ENCODE assay signal across 8 cellular contexts in the genomic region with DNA sequence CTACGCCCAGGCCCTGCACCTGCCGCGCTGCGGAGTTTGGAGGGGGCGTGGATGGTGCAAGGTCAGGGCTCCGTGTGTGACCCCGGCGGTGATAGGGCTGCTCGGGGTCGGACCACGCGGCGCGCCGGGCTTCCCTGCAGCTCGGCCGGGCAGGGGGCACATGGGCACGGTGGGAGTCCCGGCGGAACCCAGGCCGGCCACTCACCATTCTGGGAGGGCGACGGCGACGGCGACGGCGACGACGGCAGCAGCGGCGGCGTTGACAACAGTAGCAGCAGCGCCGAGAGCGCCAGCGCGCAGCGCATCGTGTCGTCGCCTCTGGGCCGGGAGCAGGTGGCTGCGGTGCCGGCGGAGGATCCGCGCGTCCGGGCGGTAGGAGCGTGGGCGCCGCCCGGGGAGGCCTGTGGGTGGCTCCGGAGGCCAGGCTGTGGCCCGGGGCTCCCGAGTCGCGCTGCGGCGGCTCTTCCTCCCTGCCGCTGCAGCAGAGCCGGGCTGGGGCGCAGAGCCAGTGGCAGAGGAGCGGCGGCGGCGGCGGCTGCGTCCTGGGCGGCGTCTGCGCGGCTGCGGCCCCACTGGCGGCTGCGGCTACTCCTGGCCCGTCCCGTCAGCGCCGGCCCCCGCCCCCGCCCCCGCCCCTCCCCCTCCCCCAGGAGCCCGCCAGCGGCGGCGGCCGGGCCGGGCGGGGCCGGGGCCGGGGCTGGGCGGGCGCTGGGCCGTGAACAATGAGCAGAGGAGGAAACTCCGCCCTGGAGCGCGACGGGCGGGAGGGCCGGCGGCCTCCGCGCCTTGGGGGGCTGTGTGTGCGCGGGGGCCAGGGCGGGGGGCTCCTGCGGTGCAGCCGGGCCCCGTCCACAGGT. TPM values are rescaled to one million over a fixed set of nuclear protein-coding genes. Genes with fewer than 3 reads are reported as not detected.
DNase-seq lines count a peak whose midpoint lies in the region; ATAC-seq and TF ChIP-seq lines count a peak whose summit lies in the region.

PODXL (minus strand) TSS at position 574 of the 857 bp plus-strand sequence; CDS start at position 305, 269 bp downstream.

- H3K27me3 ChIP-seq in osteoblast (ENCODE audit: insufficient read depth, low read length) (peaks cover 12% of the 10 kb centered on the region), upper lobe of left lung (peaks cover 0 to 6% (median 2%) of the 10 kb centered on the region in 4 donors)

- H3K9me3 ChIP-seq in osteoblast (ENCODE audit: low read depth, low read length) (no peaks in the 10 kb centered on the region), upper lobe of left lung (no peaks in the 10 kb centered on the region)

- DNase-seq in DMS53 treated with DMSO at 0.1 percent for 48 hours (lab: John Stamatoyannopoulos, UW; ENCODE audit: unreplicated experiment) (peak; percentile 72), SK-MEL-5 (ENCODE audit: low read depth, low spot score) (peak; percentile 54), Right ventricle myocardium inferior (ENCODE audit: missing footprints) (peak; percentile 91), osteoblast (ENCODE audit: insufficient read length, low spot score, missing footprints) (peak; percentile 96), upper lobe of left lung (peak; percentile 75 to 95)
- DNase-seq in activated naive CD4-positive, alpha-beta T cell treated with anti-CD3 and anti-CD28 coated beads, Interleukin-2, amount 50 U/mL, for 72 hours (ENCODE audit: low spot score in 2 of 2), result peak in 1 of 2 donors; percentile 62

- 0 to 1% methylated on average over 24 to 41 of the region's 112 CpGs for WGBS in upper lobe of left lung, 2 donors

- peaks cover 35% of the 10 kb centered on the region for H3K79me2 ChIP-seq in osteoblast (ENCODE audit: insufficient read depth, low read length)

- peak in 3 of 4 donors; percentile 49 to 74 (median 55) for TF ChIP-seq POLR2A in upper lobe of left lung (IDR thresholded peaks at IDR 0.05)

- no peaks in the 10 kb centered on the region for H3K9me3 Mint-ChIP-seq in activated naive CD4-positive, alpha-beta T cell treated with anti-CD3 and anti-CD28 coated beads, Interleukin-2, amount 50 U/mL, for 72 hours

- peak within 1 kb of the TSS; percentile 88 for H3K4me2 ChIP-seq in osteoblast (ENCODE audit: insufficient read depth, low read length)

- H4K20me1 ChIP-seq in osteoblast (ENCODE audit: insufficient read depth, low read length), result no peaks in the 10 kb centered on the region

- peak within 1 kb of the TSS; percentile 6 for H2AFZ ChIP-seq in osteoblast (ENCODE audit: low read length)

- H3K36me3 ChIP-seq in osteoblast (ENCODE audit: insufficient read depth, low read length), result no peaks in the 10 kb centered on the region
- H3K36me3 ChIP-seq in upper lobe of left lung, result no peaks in the 10 kb centered on the region

- peaks cover 14% of the 10 kb centered on the region for H3K4me1 ChIP-seq in osteoblast (ENCODE audit: insufficient read depth, low read length)
- peaks cover 16 to 46% (median 28%) of the 10 kb centered on the region in 4 donors for H3K4me1 ChIP-seq in upper lobe of left lung

- no peak for TF ChIP-seq RAD21 in Ishikawa (IDR thresholded peaks at IDR 0.05; ENCODE audit: low read depth)

- TF ChIP-seq CTCF in osteoblast (IDR thresholded peaks at IDR 0.05; ENCODE audit: extremely low read depth, low read depth, low read length) (no peak), upper lobe of left lung (IDR thresholded peaks at IDR 0.05) (peak in 1 of 6 experiments; percentile 11)

- intact Hi-C loops in Right ventricle myocardium inferior (cut with DNase I), result loop anchor here (2.0 to 5.0 kb wide), 2 partner anchors 43 to 71 kb away; no protein-coding TSS in a partner anchor

- no peaks in the 10 kb centered on the region for H3K36me3 Mint-ChIP-seq in activated naive CD4-positive, alpha-beta T cell treated with anti-CD3 and anti-CD28 coated beads, Interleukin-2, amount 50 U/mL, for 72 hours

- TF ChIP-seq EP300 in Ishikawa (IDR thresholded peaks at IDR 0.05; ENCODE audit: borderline replicate concordance), result 0 out of 2 replicates have a peak, but pooled peaks have one; percentile 31
- no peak for TF ChIP-seq EP300 in upper lobe of left lung (IDR thresholded peaks at IDR 0.05)

- peak; percentile 71 for ATAC-seq in GM21576 (IDR thresholded peaks at IDR 0.05; ENCODE audit: unreplicated experiment)
- peak; percentile 86 to 88 for ATAC-seq in activated naive CD4-positive, alpha-beta T cell treated with anti-CD3 and anti-CD28 coated beads, Interleukin-2, amount 50 U/mL, for 72 hours
- ATAC-seq in Right ventricle myocardium inferior, result peak; percentile 89
- ATAC-seq in upper lobe of left lung (ENCODE audit: low FRiP score in 2 of 2), result peak; percentile 75 to 90

- no peak within 1 kb of the TSS for H3K27ac ChIP-seq in osteoblast (ENCODE audit: low read depth, low read length)
- H3K27ac ChIP-seq in upper lobe of left lung, result peak within 1 kb of the TSS; percentile 77 to 92 (median 81)

- in situ Hi-C loops in SK-MEL-5 (cut with HindIII; ENCODE audit: low pct_unique_long_range_greater_than_20kb, low sequenced_read_pairs), result no loop called here

- no peak within 1 kb of the TSS for H3K27ac Mint-ChIP-seq in activated naive CD4-positive, alpha-beta T cell treated with anti-CD3 and anti-CD28 coated beads, Interleukin-2, amount 50 U/mL, for 72 hours

- H3K4me3 ChIP-seq in osteoblast (ENCODE audit: insufficient read depth, low read length), result peak within 1 kb of the TSS; percentile 72
- H3K4me3 ChIP-seq in upper lobe of left lung, result peak within 1 kb of the TSS; percentile 59 to 78 (median 72)

TF ChIP-seq in Ishikawa, 13 proteins besides CTCF, POLR2A, EP300 and RAD21:
- TF ChIP-seq TAF1 (IDR thresholded peaks at IDR 0.05; ENCODE audit: low read depth) (peak; percentile 40; the same call in 1 of the 2 replicates), FOXM1 (IDR thresholded peaks at IDR 0.05; ENCODE audit: borderline replicate concordance, low read depth) (no peak), TEAD4 (IDR thresholded peaks at IDR 0.05) (no peak), CEBPB (IDR thresholded peaks at IDR 0.05) (no peak), MAX (IDR thresholded peaks at IDR 0.05) (peak; percentile 80), EGR1 (IDR thresholded peaks at IDR 0.05) (peak; percentile 57), USF1 (IDR thresholded peaks at IDR 0.05) (no peak), TCF12 (IDR thresholded peaks at IDR 0.05; ENCODE audit: low read depth) (0 out of 2 replicates have a peak, but pooled peaks have one; percentile 35)

RNA-seq across cellular contexts. Expression of gene PODXL, which starts in this region (rescaled TPM):
- total RNA-seq in SK-MEL-5 (2014; rRNA removed; shearing (Covaris generic)), result 2.8 and 4.6 TPM in 2 replicates
- 12.7 and 14.4 TPM in 2 replicates for polyA plus RNA-seq in SK-MEL-5 (2015; cell fraction: cytosol; rRNA removed)
- polyA plus RNA-seq in SK-MEL-5 (2015; cell fraction: nucleus; rRNA removed), result 6.8 and 9.9 TPM in 2 replicates
- 1 to 10 TPM in 1 of 2 donors, under 1 TPM in 1; 0.18 to 1.3 TPM for total RNA-seq in activated naive CD4-positive, alpha-beta T cell treated with anti-CD3 and anti-CD28 coated beads, Interleukin-2, amount 50 U/mL, for 72 hours
- 59.0 TPM for total RNA-seq in Right ventricle myocardium inferior
- 0.88 and 1.4 TPM in 2 replicates for total RNA-seq in osteoblast
- total RNA-seq in upper lobe of left lung, result 100 to 1,000 TPM in 3 of 6 donors, 10 to 100 TPM in 3; 57.0 to 108 (median 96.6) TPM

Comparison
In these comparisons a context has a peak if more than half of its experiments do, and no peak if none do; other contexts are left out.
1. RNA of gene PODXL (total RNA-seq): 57.0 to 108 TPM in upper lobe of left lung and 59.0 TPM in Right ventricle myocardium inferior (single experiment); 2.8 to 4.6 TPM in SK-MEL-5, 0.88 to 1.4 TPM in osteoblast and 0.18 to 1.3 TPM in activated naive CD4-positive, alpha-beta T cell treated with anti-CD3 and anti-CD28 coated beads, Interleukin-2, amount 50 U/mL, for 72 hours; every median in the first group is over 10 times any median in the second.
2. Peak in every context shown above with its lines, with median percentiles within 50 percentile points of each other: ATAC-seq.